17 cellular contexts compared by ENCODE assay signal in genomic region chr2:201228912-201229290, GRCh38. TPM values are rescaled to one million over a fixed set of nuclear protein-coding genes. Genes with fewer than 3 reads are reported as not detected.
DNase-seq lines count a peak whose midpoint lies in the region; ATAC-seq and TF ChIP-seq lines count a peak whose summit lies in the region.
"Had no signal": no experiment of that assay in that cellular context is flagged by ENCODE, and none has a peak within 500 bp of the region (broad histone marks: within the 10 kb centered on the region; RNA-seq: fewer than 3 reads in every experiment).

No MANE protein-coding gene starts in this region.

- no peak for TF ChIP-seq CTCF in activated B cell treated with CpG ODN at 0.5 μM for 24 hours (IDR thresholded peaks at IDR 0.05)

- peak overlapping the region in 6 of 7 donors; percentile 48 to 91 (median 72) for H3K27ac Mint-ChIP-seq in CD4-positive, alpha-beta memory T cell
- H3K27ac Mint-ChIP-seq in activated B cell treated with CpG ODN at 0.5 μM for 24 hours = peak overlapping the region; percentile 24
- peak overlapping the region; percentile 73 to 91 (median 86) for H3K27ac Mint-ChIP-seq in immature natural killer cell
- H3K27ac Mint-ChIP-seq: stimulated activated naive B cell treated with anti-CD40 and anti-IgM and Interleukin-4, amounts not matched to agents 10 μg/mL and 1 μg/mL and 100 μg/mL, for 72 hours had no signal

- no peak overlapping the region for H3K27ac ChIP-seq in ACC112 (ENCODE audit: low read depth, low read length)
- H3K27ac ChIP-seq in CD4-positive, alpha-beta memory T cell (ENCODE audit: low read depth, low read length) = peak overlapping the region; percentile 6
- H3K27ac ChIP-seq: body of pancreas had no signal

- intact Hi-C loops in CD4-positive, alpha-beta memory T cell (cut with micrococcal nuclease) = no loop called here
- intact Hi-C loops in activated B cell treated with CpG ODN at 0.5 μM for 24 hours (cut with micrococcal nuclease) = no loop called here

- no peak for DNase-seq in CD4-positive, alpha-beta memory T cell
- DNase-seq in activated B cell treated with CpG ODN at 0.5 μM for 24 hours = no peak
- DNase-seq in immature natural killer cell = no peak
- no peak for DNase-seq in NCI-H2081 treated with DMSO at 0.1 percent for 48 hours (lab: John Stamatoyannopoulos, UW)
- no peak for DNase-seq in D341Med (ENCODE audit: low spot score)
- DNase-seq in foreskin melanocyte = no peak
- DNase-seq: body of pancreas; C1 segment of cervical spinal cord; effector CD4-positive, alpha-beta T cell; NCI-H1694; retina; Right ventricle myocardium superior; stimulated activated CD4-positive, alpha-beta T cell treated with anti-CD3 and anti-CD28 coated beads, Interleukin-4, amount 100 ng/mL, for 24 hours; stimulated activated naive B cell treated with anti-CD40 and anti-IgM and Interleukin-4, amounts not matched to agents 10 μg/mL and 1 μg/mL and 100 μg/mL, for 72 hours had no signal

- ATAC-seq in activated B cell treated with CpG ODN at 0.5 μM for 24 hours (ENCODE audit: low read depth) (no peak), GM18870 (IDR thresholded peaks at IDR 0.05; ENCODE audit: unreplicated experiment) (no peak)
- ATAC-seq: body of pancreas; stimulated activated naive B cell treated with anti-CD40 and anti-IgM and Interleukin-4, amounts not matched to agents 10 μg/mL and 1 μg/mL and 100 μg/mL, for 72 hours had no signal

- CTCF ChIA-PET in CD4-positive, alpha-beta memory T cell (lab: Charles Lee; ENCODE audit: partially characterized antibody) = interaction anchor here (0.6 to 3.5 kb wide), 5 partner anchors 15 to 516 kb away, joined by 3 to 22 read pairs (median 3); partner anchors contain the start of gene CASP10
- CTCF ChIA-PET in activated B cell treated with CpG ODN at 0.5 μM for 24 hours (lab: Charles Lee) = no interaction called here

- peaks cover 19 to 42% (median 31%) of the 10 kb centered on the region in 4 donors for H3K4me1 Mint-ChIP-seq in CD4-positive, alpha-beta memory T cell
- H3K4me1 Mint-ChIP-seq in activated B cell treated with CpG ODN at 0.5 μM for 24 hours (peaks cover 30% of the 10 kb centered on the region), immature natural killer cell (peaks cover 50 to 84% of the 10 kb centered on the region in 2 donors)

- peak overlapping the region in 7 of 8 donors; percentile 6 to 78 (median 65) for H3K4me3 Mint-ChIP-seq in CD4-positive, alpha-beta memory T cell
- no peak overlapping the region for H3K4me3 Mint-ChIP-seq in activated B cell treated with CpG ODN at 0.5 μM for 24 hours
- peak overlapping the region; percentile 59 to 79 (median 66) for H3K4me3 Mint-ChIP-seq in immature natural killer cell

- H3K27me3 ChIP-seq in ACC112 (ENCODE audit: insufficient read depth, low read length) = no peaks in the 10 kb centered on the region
- H3K27me3 ChIP-seq in CD4-positive, alpha-beta memory T cell (ENCODE audit: insufficient read depth, low read length) = no peaks in the 10 kb centered on the region
- H3K27me3 ChIP-seq: body of pancreas had no signal

- no peaks in the 10 kb centered on the region for H3K27me3 Mint-ChIP-seq in CD4-positive, alpha-beta memory T cell
- no peaks in the 10 kb centered on the region for H3K27me3 Mint-ChIP-seq in activated B cell treated with CpG ODN at 0.5 μM for 24 hours
- peaks cover 2 to 4% (median 4%) of the 10 kb centered on the region in 3 donors for H3K27me3 Mint-ChIP-seq in immature natural killer cell (ENCODE audit: low read depth in 3 of 3)
- H3K27me3 Mint-ChIP-seq: stimulated activated naive B cell treated with anti-CD40 and anti-IgM and Interleukin-4, amounts not matched to agents 10 μg/mL and 1 μg/mL and 100 μg/mL, for 72 hours had no signal

- H3K4me1 ChIP-seq in ACC112 (ENCODE audit: control insufficient read depth, insufficient read depth, low read length, unreplicated experiment) = peaks cover 12% of the 10 kb centered on the region
- peaks cover 28% of the 10 kb centered on the region for H3K4me1 ChIP-seq in CD4-positive, alpha-beta memory T cell (ENCODE audit: insufficient read depth, low read length)

- H3K36me3 ChIP-seq in ACC112 (ENCODE audit: insufficient read depth, low read length) = no peaks in the 10 kb centered on the region
- H3K36me3 ChIP-seq in CD4-positive, alpha-beta memory T cell (ENCODE audit: insufficient read depth, low read length) = no peaks in the 10 kb centered on the region
- H3K36me3 ChIP-seq: HAP-1 had no signal

- H3K79me2 ChIP-seq in ACC112 (ENCODE audit: control insufficient read depth, insufficient read depth, low read length, unreplicated experiment) = no peaks in the 10 kb centered on the region

- H3K9me3 Mint-ChIP-seq in CD4-positive, alpha-beta memory T cell = no peaks in the 10 kb centered on the region
- H3K9me3 Mint-ChIP-seq in activated B cell treated with CpG ODN at 0.5 μM for 24 hours = no peaks in the 10 kb centered on the region
- no peaks in the 10 kb centered on the region for H3K9me3 Mint-ChIP-seq in immature natural killer cell
- H3K9me3 Mint-ChIP-seq: stimulated activated naive B cell treated with anti-CD40 and anti-IgM and Interleukin-4, amounts not matched to agents 10 μg/mL and 1 μg/mL and 100 μg/mL, for 72 hours had no signal

- H2AFZ ChIP-seq in ACC112 (ENCODE audit: low read length, unreplicated experiment) = peak overlapping the region; percentile 1

- no peaks in the 10 kb centered on the region for H3K9me3 ChIP-seq in CD4-positive, alpha-beta memory T cell (ENCODE audit: control insufficient read depth in 1 of 2, low read length in 2 of 2)
- H3K9me3 ChIP-seq: body of pancreas, HAP-1 had no signal

- POLR2A ChIA-PET in CD4-positive, alpha-beta memory T cell (lab: Charles Lee; ENCODE audit: partially characterized antibody) = interaction anchor here (0.6 to 1.3 kb wide), 2 partner anchors 36 to 46 kb away, joined by 3 to 4 read pairs; partner anchors contain the start of gene CASP10
- POLR2A ChIA-PET in activated B cell treated with CpG ODN at 0.5 μM for 24 hours (lab: Charles Lee) = interaction anchor here (0.8 kb wide), 1 partner anchor 43 kb away, joined by 3 read pairs; no protein-coding TSS in a partner anchor

- peaks cover 0 to 5% of the 10 kb centered on the region in 2 donors for H3K36me3 Mint-ChIP-seq in CD4-positive, alpha-beta memory T cell
- H3K36me3 Mint-ChIP-seq in activated B cell treated with CpG ODN at 0.5 μM for 24 hours (ENCODE audit: low read depth) (peaks cover 4% of the 10 kb centered on the region), immature natural killer cell (no peaks in the 10 kb centered on the region)
- H3K36me3 Mint-ChIP-seq: stimulated activated naive B cell treated with anti-CD40 and anti-IgM and Interleukin-4, amounts not matched to agents 10 μg/mL and 1 μg/mL and 100 μg/mL, for 72 hours had no signal

- no peak overlapping the region for H3K4me3 ChIP-seq in ACC112 (ENCODE audit: low read depth, low read length)
- no peak overlapping the region for H3K4me3 ChIP-seq in CD4-positive, alpha-beta memory T cell (ENCODE audit: low read length in 2 of 2)
- H3K4me3 ChIP-seq: body of pancreas, HAP-1 had no signal

RNA-seq across cellular contexts. Expression of gene CASP8, which starts 31.4 kb away (rescaled TPM):
- 100 to 1,000 TPM; 199 to 200 TPM for total RNA-seq in CD4-positive, alpha-beta memory T cell
- 100 to 1,000 TPM in 1 of 2 donors, 10 to 100 TPM in 1; 30.6 to 108 TPM for polyA plus RNA-seq in CD4-positive, alpha-beta memory T cell
- total RNA-seq in activated B cell treated with CpG ODN at 0.5 μM for 24 hours = 74.2 and 84.4 TPM in 2 replicates
- 100 to 1,000 TPM in 1 of 3 donors, 10 to 100 TPM in 2; 20.2 to 116 (median 28.0) TPM for polyA plus RNA-seq in immature natural killer cell

RNA-seq across cellular contexts. Expression of gene CASP10, which starts 46.0 kb away (rescaled TPM):
- total RNA-seq in CD4-positive, alpha-beta memory T cell = 10 to 100 TPM; 30.6 to 36.6 TPM
- polyA plus RNA-seq in CD4-positive, alpha-beta memory T cell = 10 to 100 TPM; 15.3 to 15.5 TPM
- total RNA-seq in activated B cell treated with CpG ODN at 0.5 μM for 24 hours = 9.5 and 13.8 TPM in 2 replicates
- polyA plus RNA-seq in immature natural killer cell = 10 to 100 TPM; 13.5 to 37.4 (median 19.8) TPM

Comparison
In these comparisons a context has a peak if more than half of its experiments do, and no peak if none do; other contexts are left out.
1. H3K27ac Mint-ChIP-seq: peak in every context shown above with its lines; median percentile 86 in immature natural killer cell; 72 in CD4-positive, alpha-beta memory T cell; 24 in activated B cell treated with CpG ODN at 0.5 μM for 24 hours.